ENCODE assay signal across 9 cellular contexts in the genomic region with DNA sequence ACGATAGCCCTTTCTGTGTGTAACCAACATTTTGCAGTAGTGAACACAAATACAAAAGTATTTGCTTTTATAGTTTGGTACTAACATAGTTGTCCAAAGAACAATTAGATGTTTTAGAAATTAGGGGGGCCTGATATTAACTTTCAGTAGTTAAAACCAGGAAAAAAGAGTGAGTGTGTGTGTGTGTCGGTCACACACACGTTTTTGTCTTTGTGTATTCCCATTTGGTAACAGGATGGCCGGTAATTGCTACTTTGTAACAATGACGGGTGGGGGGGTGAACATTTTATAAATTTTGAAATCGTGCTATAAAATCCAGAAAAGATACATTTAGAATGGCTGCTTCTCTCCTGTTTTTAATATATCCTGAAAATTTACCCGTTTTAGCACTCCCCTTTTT. TPM values are rescaled to one million over a fixed set of nuclear protein-coding genes. Genes with fewer than 3 reads are reported as not detected.
A peak's percentile ranks its signal among the peaks of the same experiment; 100 is the strongest.
DNase-seq lines count a peak whose midpoint lies in the region; ATAC-seq and TF ChIP-seq lines count a peak whose summit lies in the region.
"Had no signal": no experiment of that assay in that cellular context is flagged by ENCODE, and none has a peak within 500 bp of the region (broad histone marks: within the 10 kb centered on the region; RNA-seq: fewer than 3 reads in every experiment).

No MANE protein-coding gene starts in this region.

- no peaks in the 10 kb centered on the region for H3K27me3 Mint-ChIP-seq in central memory CD8-positive, alpha-beta T cell

- no peak overlapping the region; the same call in 1 of the 2 replicates for H3K23ac ChIP-seq in IMR-90 (ENCODE audit: low read depth, low read length)

- CTCF ChIA-PET in AG04449 (lab: Yijun Ruan, JAX) (no interaction called here), IMR-90 (lab: Yijun Ruan, JAX) (interaction anchor here (0.6 kb wide), 1 partner anchor 28 kb away, joined by 3 read pairs; no protein-coding TSS in a partner anchor)

- 0% methylated on average over 1 of the region's 7 CpGs; no CpG with 5 or more reads in 1 of the 2 experiments for WGBS in IMR-90 (ENCODE audit: extremely low coverage in 2 of 2, insufficient read length in 1 of 2), 2 experiments

- H4K20me1 ChIP-seq in IMR-90 (ENCODE audit: insufficient read depth, low read length): 0 out of 2 replicates have a peak, but pooled peaks cover 4% of the 10 kb centered on the region

- H3K4me1 ChIP-seq in IMR-90 (ENCODE audit: control insufficient read depth, insufficient read depth, low read length) (no peaks in the 10 kb centered on the region), muscle layer of colon (ENCODE audit: insufficient read depth, low read length) (peaks cover 11% of the 10 kb centered on the region)

- POLR2A ChIA-PET in AG04449 (lab: Yijun Ruan, JAX): interaction anchor here (1.0 to 2.2 kb wide), 2 partner anchors 12 to 106 kb away, joined by 4 to 10 read pairs; a partner anchor contains a TSS
- POLR2A ChIA-PET in IMR-90 (lab: Charles Lee; ENCODE audit: unreplicated experiment): no interaction called here

- TF ChIP-seq RAD21 in IMR-90 (IDR thresholded peaks at IDR 0.05; ENCODE audit: low read length): no peak

- H3K4me2 ChIP-seq in IMR-90 (ENCODE audit: low read depth, low read length): peak overlapping the region; percentile 98

- H2BK120ac ChIP-seq in IMR-90 (ENCODE audit: low read depth, low read length): no peak overlapping the region

- no peak overlapping the region for H4K91ac ChIP-seq in IMR-90 (ENCODE audit: insufficient read depth, low read depth, low read length)

- H3K27ac Mint-ChIP-seq in central memory CD8-positive, alpha-beta T cell (ENCODE audit: low read depth): peak overlapping the region; percentile 98

- H3K4me3 Mint-ChIP-seq in central memory CD8-positive, alpha-beta T cell: peak overlapping the region; percentile 98

- no peak overlapping the region for H4K5ac ChIP-seq in IMR-90 (ENCODE audit: low read depth, low read length)

- no peak overlapping the region for H2AFZ ChIP-seq in IMR-90 (replicated peaks; ENCODE audit: low read length, poor library complexity)

- intact Hi-C loops in IMR-90 (cut with micrococcal nuclease): loop anchor here (2.0 to 5.0 kb wide), 2 partner anchors 37 to 51 kb away; no protein-coding TSS in a partner anchor

- H3K9ac ChIP-seq in IMR-90 (ENCODE audit: low read depth, low read length) (peak overlapping the region; percentile 31; the same call in 1 of the 2 replicates), muscle layer of colon (ENCODE audit: low read length) (peak overlapping the region; percentile 100)

- peaks cover 29% of the 10 kb centered on the region for H3K36me3 Mint-ChIP-seq in central memory CD8-positive, alpha-beta T cell (ENCODE audit: insufficient read depth)

- no peaks in the 10 kb centered on the region for H3K36me3 ChIP-seq in IMR-90 (ENCODE audit: control insufficient read depth, insufficient read depth, low read length)
- no peaks in the 10 kb centered on the region for H3K36me3 ChIP-seq in muscle layer of colon (ENCODE audit: insufficient read depth, low read length)

- in situ Hi-C loops in IMR-90 (cut with MboI; ENCODE audit: low sequenced_read_pairs): no loop called here

- H3K4ac ChIP-seq in IMR-90 (ENCODE audit: low read depth, low read length): 0 out of 2 replicates have a peak overlapping the region, but pooled peaks have one; percentile 34

- peaks cover 5% of the 10 kb centered on the region for H3K9me3 Mint-ChIP-seq in central memory CD8-positive, alpha-beta T cell

- dilution Hi-C loops in IMR-90 (cut with HindIII; ENCODE audit: low sequenced_read_pairs, unreplicated experiment): no loop called here

- peaks cover 0 to 14% of the 10 kb centered on the region in 2 experiments; a peak in 2 of 4 replicates for H3K79me1 ChIP-seq in IMR-90 (ENCODE audit: low read depth in 1 of 2, low read length in 2 of 2)

- H3K9me3 ChIP-seq in IMR-90 (ENCODE audit: control insufficient read depth, insufficient read depth, low read length): no peaks in the 10 kb centered on the region
- H3K9me3 ChIP-seq in muscle layer of colon (ENCODE audit: low read length): no peaks in the 10 kb centered on the region

- H3K27ac ChIP-seq in IMR-90 (ENCODE audit: insufficient read depth, low read length) (no peak overlapping the region), muscle layer of colon (ENCODE audit: low read depth, low read length) (no peak overlapping the region)

- peak overlapping the region; percentile 91 for H3K4me3 ChIP-seq in AG04449 (ENCODE audit: low read depth, low read length)
- peak overlapping the region; percentile 74 for H3K4me3 ChIP-seq in IMR-90 (ENCODE audit: insufficient read depth, low read depth, low read length)
- H3K4me3 ChIP-seq in muscle layer of colon (ENCODE audit: low read depth in 1 of 2, low read length in 2 of 2): peak overlapping the region; percentile 0 to 99

- H3K27me3 ChIP-seq in IMR-90 (ENCODE audit: control insufficient read depth, insufficient read depth, low read length) (no peaks in the 10 kb centered on the region), muscle layer of colon (ENCODE audit: control insufficient read depth in 1 of 2, insufficient read depth in 2 of 2, low read length in 2 of 2) (no peaks in the 10 kb centered on the region)

- no peak overlapping the region for H2BK15ac ChIP-seq in IMR-90 (ENCODE audit: low read depth, low read length)

- no peak overlapping the region for H2AK9ac ChIP-seq in IMR-90 (replicated peaks; ENCODE audit: low read depth, low read length, poor library complexity)

- TF ChIP-seq POLR2A in IMR-90 (IDR thresholded peaks at IDR 0.05; ENCODE audit: low read depth, low read length): no peak

- 0 out of 2 replicates have a peak overlapping the region, but pooled peaks have one; percentile 62 for H3K56ac ChIP-seq in IMR-90 (ENCODE audit: extremely low read depth, insufficient read depth, low read length)

- ATAC-seq in IMR-90 (ENCODE audit: low read depth): no peak
- ATAC-seq in central memory CD8-positive, alpha-beta T cell (replicated peaks; ENCODE audit: extremely low read depth, poor library complexity, severe bottlenecking): no peak
- no peak for ATAC-seq in HG02884 (IDR thresholded peaks at IDR 0.05; ENCODE audit: unreplicated experiment)

- H3K18ac ChIP-seq in IMR-90 (ENCODE audit: low read depth, low read length): no peak overlapping the region

- no peak overlapping the region for H2BK20ac ChIP-seq in IMR-90 (ENCODE audit: low read depth, low read length)

- H4K8ac ChIP-seq in IMR-90 (ENCODE audit: low read depth in 2 of 2, low read length in 2 of 2): no peak overlapping the region

- no TSS peak for BruUV-seq in IMR-90 (replicated peaks; lab: Mats Ljungman, UMichigan)

- no peak overlapping the region for H2BK5ac ChIP-seq in IMR-90 (ENCODE audit: low read depth, low read length, poor library complexity, severe bottlenecking)

- DNase-seq in AG04449 (ENCODE audit: low read depth, low spot score) (no peak), IMR-90 (no peak), cortex of kidney (lab: John Stamatoyannopoulos, UW) (no peak), COLO668 (lab: John Stamatoyannopoulos, UW; ENCODE audit: unreplicated experiment) (no peak)
- DNase-seq in central memory CD8-positive, alpha-beta T cell (ENCODE audit: low spot score in 2 of 2): no peak
- no peak for DNase-seq in effector CD8-positive, alpha-beta T cell (lab: John Stamatoyannopoulos, UW)
- DNase-seq: NK-92 treated with Interleukin-12 subunit alpha and Interleukin-12 subunit beta, amount 100 ng/mL, for 24 hours had no signal

- no peak overlapping the region for H3K14ac ChIP-seq in IMR-90 (replicated peaks; ENCODE audit: low read depth, low read length)

- H3K4me1 Mint-ChIP-seq in central memory CD8-positive, alpha-beta T cell: peaks cover 44% of the 10 kb centered on the region

- TF ChIP-seq CTCF in AG04449 (IDR thresholded peaks at IDR 0.05; ENCODE audit: insufficient read depth, low read length, missing control alignments) (no peak), IMR-90 (conservative IDR thresholded peaks at IDR 0.05; ENCODE audit: low read depth, low read length) (no peak)

- H2AK5ac ChIP-seq in IMR-90 (ENCODE audit: low read depth, low read length): 0 out of 2 replicates have a peak overlapping the region, but pooled peaks have one; percentile 35

- H3K9me1 ChIP-seq in IMR-90 (ENCODE audit: insufficient read depth, low read length): no peaks in the 10 kb centered on the region

TF ChIP-seq in IMR-90, 13 proteins besides CTCF, POLR2A, EP300 and RAD21:
- TF ChIP-seq RFX5 (IDR thresholded peaks at IDR 0.05; ENCODE audit: low read depth, low read length): no peak
- no peak for TF ChIP-seq MXI1 (IDR thresholded peaks at IDR 0.05; ENCODE audit: borderline replicate concordance, low read depth, low read length)
- TF ChIP-seq, protein P1, sequence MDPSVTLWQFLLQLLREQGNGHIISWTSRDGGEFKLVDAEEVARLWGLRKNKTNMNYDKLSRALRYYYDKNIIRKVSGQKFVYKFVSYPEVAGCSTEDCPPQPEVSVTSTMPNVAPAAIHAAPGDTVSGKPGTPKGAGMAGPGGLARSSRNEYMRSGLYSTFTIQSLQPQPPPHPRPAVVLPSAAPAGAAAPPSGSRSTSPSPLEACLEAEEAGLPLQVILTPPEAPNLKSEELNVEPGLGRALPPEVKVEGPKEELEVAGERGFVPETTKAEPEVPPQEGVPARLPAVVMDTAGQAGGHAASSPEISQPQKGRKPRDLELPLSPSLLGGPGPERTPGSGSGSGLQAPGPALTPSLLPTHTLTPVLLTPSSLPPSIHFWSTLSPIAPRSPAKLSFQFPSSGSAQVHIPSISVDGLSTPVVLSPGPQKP (IDR thresholded peaks at IDR 0.05; ENCODE audit: borderline replicate concordance, low read depth, low read length): no peak
- no peak for TF ChIP-seq BHLHE40 (IDR thresholded peaks at IDR 0.05; ENCODE audit: low read depth, low read length)
- TF ChIP-seq MAZ (IDR thresholded peaks at IDR 0.05; ENCODE audit: borderline replicate concordance, low read depth, low read length): no peak
- TF ChIP-seq CHD1 (IDR thresholded peaks at IDR 0.05; ENCODE audit: low read depth, low read length): no peak
- TF ChIP-seq FOS (IDR thresholded peaks at IDR 0.05; ENCODE audit: low read depth, low read length): no peak

RNA-seq across cellular contexts. Expression of a gene that starts 1.5 kb away (rescaled TPM):
- 10.4 and 30.8 TPM in 2 replicates for total RNA-seq in IMR-90 (2012; rRNA removed)
- 16.7 TPM in 2 replicates for polyA plus RNA-seq in IMR-90 (2012; rRNA removed)
- polyA plus RNA-seq in IMR-90 (2012; cell fraction: cytosol; rRNA removed): 0.91 and 1.6 TPM in 2 replicates
- 0.77 and 12.7 TPM in 2 replicates for polyA plus RNA-seq in IMR-90 (2012; cell fraction: nucleus; rRNA removed; ENCODE audit: low replicate concordance)

RNA-seq across cellular contexts. Expression of a gene that starts 12.0 kb away (rescaled TPM):
- 11.5 and 16.9 TPM in 2 replicates for total RNA-seq in IMR-90 (2012; rRNA removed)
- polyA plus RNA-seq in IMR-90 (2012; rRNA removed): 8.2 and 11.4 TPM in 2 replicates
- polyA plus RNA-seq in IMR-90 (2012; cell fraction: cytosol; rRNA removed): 0.73 and 0.97 TPM in 2 replicates
- 3.0 and 27.0 TPM in 2 replicates for polyA plus RNA-seq in IMR-90 (2012; cell fraction: nucleus; rRNA removed; ENCODE audit: low replicate concordance)
